14 cellular contexts compared by ENCODE assay signal in genomic region chr7:13851756-13852155, GRCh38.
DNase-seq lines count a peak whose midpoint lies in the region; ATAC-seq, FAIRE-seq and TF ChIP-seq lines count a peak whose summit lies in the region.
"Had no signal": no experiment of that assay in that cellular context is flagged by ENCODE, and none has a peak within 500 bp of the region (broad histone marks: within the 10 kb centered on the region; RNA-seq: fewer than 3 reads in every experiment).

No MANE protein-coding gene starts in this region.

- ATAC-seq in GM18511 (IDR thresholded peaks at IDR 0.05; ENCODE audit: unreplicated experiment): no peak
- no peak for ATAC-seq in GM21390 (IDR thresholded peaks at IDR 0.05; ENCODE audit: unreplicated experiment)
- ATAC-seq: psoas muscle had no signal

- H4K20me1 ChIP-seq in astrocyte (ENCODE audit: insufficient read depth, low read length): no peaks in the 10 kb centered on the region

- no peak overlapping the region for H3K9ac ChIP-seq in astrocyte (ENCODE audit: low read length)

- peak; percentile 25 for FAIRE-seq in D721Med (lab: Jason Lieb, UNC)
- no peak for FAIRE-seq in astrocyte (lab: Jason Lieb, UNC)
- FAIRE-seq: colon had no signal

- peaks cover 3% of the 10 kb centered on the region for H3K9me3 Mint-ChIP-seq in astrocyte (ENCODE audit: unreplicated experiment)
- H3K9me3 Mint-ChIP-seq: CD8-positive, alpha-beta memory T cell had no signal

- H3K9me3 ChIP-seq in astrocyte (ENCODE audit: insufficient read depth, low read depth, low read length) (no peaks in the 10 kb centered on the region), Peyer's patch (no peaks in the 10 kb centered on the region)
- no peaks in the 10 kb centered on the region for H3K9me3 ChIP-seq in effector memory CD4-positive, alpha-beta T cell (ENCODE audit: control insufficient read depth, low read length)
- H3K9me3 ChIP-seq: psoas muscle had no signal

- H3K27me3 ChIP-seq in astrocyte (ENCODE audit: insufficient read depth, low read length): no peaks in the 10 kb centered on the region
- H3K27me3 ChIP-seq in effector memory CD4-positive, alpha-beta T cell (replicated peaks; ENCODE audit: control insufficient read depth, insufficient read depth, low read length, poor library complexity, severe bottlenecking): no peaks in the 10 kb centered on the region
- no peaks in the 10 kb centered on the region for H3K27me3 ChIP-seq in Peyer's patch

- H3K27me3 Mint-ChIP-seq in astrocyte (ENCODE audit: low read depth, unreplicated experiment): no peaks in the 10 kb centered on the region
- H3K27me3 Mint-ChIP-seq: CD8-positive, alpha-beta memory T cell had no signal

- no peaks in the 10 kb centered on the region for H3K36me3 Mint-ChIP-seq in astrocyte (ENCODE audit: low read depth, unreplicated experiment)
- H3K36me3 Mint-ChIP-seq: CD8-positive, alpha-beta memory T cell had no signal

- TF ChIP-seq CTCF in D721Med (IDR thresholded peaks at IDR 0.05; ENCODE audit: insufficient read depth, missing control alignments) (no peak), astrocyte (IDR thresholded peaks at IDR 0.05; ENCODE audit: insufficient read depth, low read depth, low read length) (no peak), Peyer's patch (IDR thresholded peaks at IDR 0.05) (no peak)

- no peak for TF ChIP-seq POLR2A in Peyer's patch (IDR thresholded peaks at IDR 0.05)

- DNase-seq in D721Med (ENCODE audit: insufficient read length, low spot score) (no peak), NCI-H146 (lab: John Stamatoyannopoulos, UW) (peak; percentile 36), astrocyte (ENCODE audit: low read depth) (peak; percentile 71), kidney glomerular epithelial cell (lab: John Stamatoyannopoulos, UW) (peak; percentile 2), Peyer's patch (no peak)
- no peak for DNase-seq in effector memory CD4-positive, alpha-beta T cell
- DNase-seq: activated CD4-positive, alpha-beta T cell treated with anti-CD3 and anti-CD28 coated beads for 1 hour; activated naive CD4-positive, alpha-beta T cell treated with Interleukin-2 at 50 U/mL for 16 hours; CD8-positive, alpha-beta memory T cell; psoas muscle; SHP77 treated with DMSO at 0.1 percent for 48 hours had no signal

- H3K4me1 ChIP-seq in astrocyte (ENCODE audit: insufficient read depth, low read length) (peaks cover 25% of the 10 kb centered on the region), Peyer's patch (no peaks in the 10 kb centered on the region)
- H3K4me1 ChIP-seq in effector memory CD4-positive, alpha-beta T cell (ENCODE audit: control insufficient read depth, insufficient read depth, low read length, poor library complexity, severe bottlenecking): peaks cover 3% of the 10 kb centered on the region
- H3K4me1 ChIP-seq: psoas muscle had no signal

- peak overlapping the region; percentile 15 for H3K4me2 ChIP-seq in astrocyte (ENCODE audit: low read length)

- H3K79me2 ChIP-seq in astrocyte (ENCODE audit: insufficient read depth, low read length): no peaks in the 10 kb centered on the region

- H3K36me3 ChIP-seq in astrocyte (ENCODE audit: insufficient read depth, low read length): no peaks in the 10 kb centered on the region
- H3K36me3 ChIP-seq in effector memory CD4-positive, alpha-beta T cell (ENCODE audit: control insufficient read depth, insufficient read depth, low read length): no peaks in the 10 kb centered on the region
- no peaks in the 10 kb centered on the region for H3K36me3 ChIP-seq in Peyer's patch

- H3K4me1 Mint-ChIP-seq in astrocyte (ENCODE audit: low read depth, unreplicated experiment): peaks cover 29% of the 10 kb centered on the region

- no peak overlapping the region for H2AFZ ChIP-seq in astrocyte (ENCODE audit: low read depth, low read length)

- H3K27ac ChIP-seq in astrocyte (ENCODE audit: low read depth, low read length): no peak overlapping the region
- no peak overlapping the region for H3K27ac ChIP-seq in effector memory CD4-positive, alpha-beta T cell (ENCODE audit: insufficient read depth, low read length, poor library complexity, severe bottlenecking)
- H3K27ac ChIP-seq in Peyer's patch: no peak overlapping the region
- H3K27ac ChIP-seq: psoas muscle had no signal

- no peak overlapping the region for H3K4me3 ChIP-seq in astrocyte (ENCODE audit: insufficient read depth, low read depth, low read length)
- no peak overlapping the region for H3K4me3 ChIP-seq in effector memory CD4-positive, alpha-beta T cell (ENCODE audit: insufficient read depth, low read depth, low read length, poor library complexity, severe bottlenecking)
- H3K4me3 ChIP-seq in Peyer's patch: no peak overlapping the region
- H3K4me3 ChIP-seq: psoas muscle had no signal

- no peak overlapping the region for H3K4me3 Mint-ChIP-seq in astrocyte (ENCODE audit: unreplicated experiment)
- H3K4me3 Mint-ChIP-seq: CD8-positive, alpha-beta memory T cell had no signal

- H3K27ac Mint-ChIP-seq in astrocyte (ENCODE audit: unreplicated experiment): peak overlapping the region; percentile 48

Comparison
In these comparisons a context has a peak if more than half of its experiments do, and no peak if none do; other contexts are left out.
1. DNase-seq: peak in NCI-H146 (single experiment), astrocyte (single experiment) and kidney glomerular epithelial cell (single experiment); none in D721Med (single experiment), effector memory CD4-positive, alpha-beta T cell (0 of 3) and Peyer's patch (0 of 3).